In genomic region chr1:23416964-23417363, GRCh38 we compare ENCODE assay signal across 18 cellular contexts. TPM values are rescaled to one million over a fixed set of nuclear protein-coding genes. Genes with fewer than 3 reads are reported as not detected.
DNase-seq lines count a peak whose midpoint lies in the region; ATAC-seq, FAIRE-seq and TF ChIP-seq lines count a peak whose summit lies in the region.
"Had no signal": no experiment of that assay in that cellular context is flagged by ENCODE, and none has a peak within 500 bp of the region (broad histone marks: within the 10 kb centered on the region; RNA-seq: fewer than 3 reads in every experiment).

No MANE protein-coding gene starts in this region.

- H3K27me3 ChIP-seq in K562 (ENCODE audit: control insufficient read depth in 2 of 2, insufficient read depth in 2 of 2, low read length in 2 of 2): no peaks in the 10 kb centered on the region
- no peaks in the 10 kb centered on the region for H3K27me3 ChIP-seq in psoas muscle (ENCODE audit: insufficient read depth in 3 of 3, low read length in 2 of 3)
- H3K27me3 ChIP-seq in pancreas: no peaks in the 10 kb centered on the region

- TF ChIP-seq RAD21 in K562 (CRISPR knock-in tag; conservative IDR thresholded peaks at IDR 0.05 in 1 of 2, IDR thresholded peaks at IDR 0.05 in 1 of 2): no peak

- DNase-seq in RWPE1 (ENCODE audit: low spot score) (no peak), K562 (ENCODE audit: extremely low read depth in 1 of 4, low spot score in 3 of 4) (no peak), psoas muscle (no peak), pancreas (no peak), NCI-H510A treated with DMSO at 0.1 percent for 48 hours (lab: John Stamatoyannopoulos, UW) (no peak)
- DNase-seq: Calu3; CD4-positive, alpha-beta memory T cell; COR-L47; DND-41; H7; HFFc6 had no signal

- CTCF ChIA-PET in HEK293 (lab: Yijun Ruan, JAX) (interaction anchor here (1.4 to 2.3 kb wide), 2 partner anchors 13 to 123 kb away, joined by 6 to 10 read pairs; no protein-coding TSS in a partner anchor), RWPE1 (lab: Yijun Ruan, JAX) (no interaction called here), K562 (lab: Yijun Ruan, JAX; ENCODE audit: low intra/inter-chr PET ratio) (no interaction called here)

- no peaks in the 10 kb centered on the region for H3K79me2 ChIP-seq in K562 (ENCODE audit: control insufficient read depth, insufficient read depth, low read length)

- H3K4me1 ChIP-seq in HEK293 (ENCODE audit: control insufficient read depth, insufficient read depth, low read length) (no peaks in the 10 kb centered on the region; the same call in 1 of the 2 replicates), K562 (replicated peaks in 1 of 2; ENCODE audit: control insufficient read depth in 2 of 2, insufficient read depth in 2 of 2, low read length in 2 of 2) (peaks cover 10 to 17% of the 10 kb centered on the region in 2 experiments), psoas muscle (peaks cover 36% of the 10 kb centered on the region), pancreas (peaks cover 30 to 37% (median 34%) of the 10 kb centered on the region in 3 donors)

- WGBS in K562 (ENCODE audit: insufficient coverage, low coverage, missing lambda C conversion rate): 58% methylated on average over 4 of the region's 4 CpGs
- WGBS in psoas muscle, 3 donors: 80 to 88% (median 85%) methylated on average over 4 of the region's 4 CpGs
- WGBS in pancreas, 2 donors: 79 to 80% methylated on average over 4 of the region's 4 CpGs

- intact Hi-C loops in K562 (cut with micrococcal nuclease): no loop called here
- intact Hi-C loops in psoas muscle (cut with DNase I): no loop called here
- intact Hi-C loops in pancreas (cut with DNase I): no loop called here

- no peak overlapping the region; the same call in 1 of the 2 replicates for H3K4me2 ChIP-seq in K562 (ENCODE audit: insufficient read depth, low read length)

- ATAC-seq in K562 (no peak), psoas muscle (no peak), pancreas (no peak)
- ATAC-seq: HCT116 had no signal

- H3K27ac ChIP-seq in HEK293 (ENCODE audit: extremely low read depth, low read depth, low read length) (no peak overlapping the region), RWPE1 (peak overlapping the region; percentile 21), K562 (ENCODE audit: extremely low read depth, low read depth, low read length) (no peak overlapping the region), psoas muscle (peak overlapping the region; percentile 57), pancreas (peak overlapping the region in 1 of 4 donors; percentile 93)
- H3K27ac ChIP-seq: GM23248 had no signal

- H3K9me1 ChIP-seq in K562 (ENCODE audit: control insufficient read depth, insufficient read depth, low read length): peaks cover 3% of the 10 kb centered on the region

- no peak for TF ChIP-seq EP300 in K562 (IDR thresholded peaks at IDR 0.05; ENCODE audit: low read length)

- no peak overlapping the region for H3K9ac ChIP-seq in K562 (ENCODE audit: insufficient read depth in 1 of 2, low read depth in 2 of 2, low read length in 2 of 2)
- H3K9ac ChIP-seq: GM23248 had no signal

- no TSS peak for BruUV-seq in K562 (replicated peaks; lab: Mats Ljungman, UMichigan)

- no peak overlapping the region for H2AFZ ChIP-seq in K562 (ENCODE audit: low read depth, low read length)
- H2AFZ ChIP-seq: GM23248 had no signal

- TF ChIP-seq CTCF in HEK293 (tag by site-specific recombination; IDR thresholded peaks at IDR 0.05) (no peak), RWPE1 (conservative IDR thresholded peaks at IDR 0.05; ENCODE audit: low read depth) (no peak), K562 (IDR thresholded peaks at IDR 0.05 in 2 of 3, conservative IDR thresholded peaks at IDR 0.05 in 1 of 3; ENCODE audit: insufficient read depth in 2 of 3, low read depth in 1 of 3, low read length in 3 of 3) (no peak), psoas muscle (IDR thresholded peaks at IDR 0.05) (no peak), pancreas (IDR thresholded peaks at IDR 0.05) (no peak)

- FAIRE-seq in K562 (lab: Jason Lieb, UNC) (no peak), pancreas (lab: Jason Lieb, UNC) (no peak)
- FAIRE-seq: G401.6, GM12892, H1 had no signal

- H3K36me3 ChIP-seq in HEK293 (ENCODE audit: control insufficient read depth in 2 of 2, insufficient read depth in 1 of 2, low read length in 2 of 2) (no peaks in the 10 kb centered on the region), K562 (ENCODE audit: control insufficient read depth, insufficient read depth, low read length) (no peaks in the 10 kb centered on the region), psoas muscle (ENCODE audit: insufficient read depth in 1 of 2, low read depth in 1 of 2) (peaks cover 0 to 44% of the 10 kb centered on the region in 2 donors), pancreas (peaks cover 0 to 13% (median 0%) of the 10 kb centered on the region in 3 donors)

- POLR2A ChIA-PET in HEK293 (lab: Yijun Ruan, JAX) (interaction anchor here (0.6 to 1.5 kb wide), 2 partner anchors 13 to 99 kb away, joined by 3 to 4 read pairs; no protein-coding TSS in a partner anchor), RWPE1 (lab: Yijun Ruan, JAX; ENCODE audit: low non-redundant PET) (no interaction called here), K562 (lab: Yijun Ruan, JAX) (interaction anchor here (0.6 to 1.1 kb wide), 4 partner anchors 9 to 77 kb away, joined by 3 to 5 read pairs (median 4); no protein-coding TSS in a partner anchor)

- H4K20me1 ChIP-seq in K562 (replicated peaks; ENCODE audit: control insufficient read depth, insufficient read depth, low read length): no peaks in the 10 kb centered on the region

- H3K4me3 ChIP-seq in HEK293 (ENCODE audit: low read depth, low read length) (no peak overlapping the region), K562 (no peak overlapping the region), psoas muscle (no peak overlapping the region), pancreas (no peak overlapping the region)
- H3K4me3 ChIP-seq: GM23248 had no signal

- TF ChIP-seq POLR2A in K562 (conservative IDR thresholded peaks at IDR 0.05): no peak

- H3K9me3 ChIP-seq in HEK293 (ENCODE audit: control insufficient read depth, insufficient read depth, low read depth, low read length) (no peaks in the 10 kb centered on the region), K562 (replicated peaks; ENCODE audit: control insufficient read depth, insufficient read depth, low read depth, low read length) (no peaks in the 10 kb centered on the region), psoas muscle (no peaks in the 10 kb centered on the region), pancreas (no peaks in the 10 kb centered on the region)

- in situ Hi-C loops in K562 (cut with MboI): no loop called here

TF ChIP-seq in HEK293, 187 proteins besides CTCF, POLR2A, EP300 and RAD21 (continues in another document):
- TF ChIP-seq ZNF585B (tag by site-specific recombination; IDR thresholded peaks at IDR 0.05) (no peak), ZNF664 (tag by site-specific recombination; IDR thresholded peaks at IDR 0.05) (peak; percentile 95)

TF ChIP-seq in K562, 482 proteins besides CTCF, POLR2A, EP300 and RAD21 (continues in another document):
- TF ChIP-seq SMARCA5 (IDR thresholded peaks at IDR 0.05): 0 out of 2 replicates have a peak, but pooled peaks have one; percentile 31

RNA-seq across cellular contexts. Expression of gene TCEA3, which starts 7.6 kb away (rescaled TPM):
- total RNA-seq in K562 (2011; cell fraction: chromatin; rRNA removed; ENCODE audit: low replicate concordance): 0.86 and 1.4 TPM in 2 replicates
- total RNA-seq in K562 (2011; cell fraction: nucleolus; rRNA removed): 0.67 and 1.4 TPM in 2 replicates
- 0.66 and 0.84 TPM in 2 replicates for total RNA-seq in K562 (2011; cell fraction: nucleoplasm; rRNA removed)
- total RNA-seq in K562 (2014; rRNA removed): 0.33 and 0.54 TPM in 2 replicates
- total RNA-seq in K562 (2014; rRNA removed; fragmentation: Illumina TruSeq; extraction: Trizol): 0.45 and 0.51 TPM in 2 replicates
- total RNA-seq in K562 (2015; rRNA removed; fragmentation: Illumina TruSeq; extraction: Trizol): 0.34 and 0.36 TPM in 2 replicates
- total RNA-seq in K562 (2021): 0.49 and 0.55 TPM in 2 replicates
- 0.34 and 0.54 TPM in 2 replicates for polyA plus RNA-seq in K562 (2011; rRNA removed)
- 0.19 and 0.45 TPM in 2 replicates for polyA plus RNA-seq in K562 (2011; cell fraction: cytosol; rRNA removed)
- 0.81 and 0.90 TPM in 2 replicates for polyA plus RNA-seq in K562 (2011; cell fraction: nucleus; rRNA removed)
- polyA plus RNA-seq in K562 (2012): 0.49 and 0.76 TPM in 2 replicates
- polyA plus RNA-seq in K562 (2014; fragmentation: Illumina TruSeq; extraction: Trizol): 0.16 and 0.66 TPM in 2 replicates
- under 1 TPM; 0.03 to 0.10 TPM for polyA plus RNA-seq in K562 (2014; fragmentation: Nextera tagmentation; extraction: Ambion mirVana)
- polyA plus RNA-seq in K562 (2014; rRNA removed): 0.13 and 0.80 TPM in 2 replicates
- 0.25 and 0.27 TPM in 2 replicates for polyA minus RNA-seq in K562 (2011; rRNA and poly(A)+ RNA removed)
- polyA minus RNA-seq in K562 (2011; cell fraction: cytosol; rRNA and poly(A)+ RNA removed): not detected in 2 replicates
- polyA minus RNA-seq in K562 (2011; cell fraction: nucleus; rRNA and poly(A)+ RNA removed): 0.27 and 0.56 TPM in 2 replicates
- total RNA-seq in psoas muscle: 100 to 1,000 TPM; 140 to 200 (median 170) TPM
- 100 to 1,000 TPM in 2 of 3 donors, 10 to 100 TPM in 1; 70.2 to 301 (median 195) TPM for polyA plus RNA-seq in psoas muscle
- 100 to 1,000 TPM in 4 of 6 donors, 10 to 100 TPM in 2; 70.8 to 129 (median 116) TPM for total RNA-seq in pancreas
- polyA plus RNA-seq in pancreas: 100 to 1,000 TPM in 1 of 2 donors, 10 to 100 TPM in 1; 74.2 to 143 TPM
- total RNA-seq: A172, H1 had no signal

RNA-seq across cellular contexts. Expression of gene ZNF436, which starts 47.3 kb away (rescaled TPM):
- 10.7 and 18.5 TPM in 2 replicates for total RNA-seq in K562 (2011; cell fraction: chromatin; rRNA removed; ENCODE audit: low replicate concordance)
- 8.7 and 9.7 TPM in 2 replicates for total RNA-seq in K562 (2011; cell fraction: nucleolus; rRNA removed)
- total RNA-seq in K562 (2011; cell fraction: nucleoplasm; rRNA removed): 11.4 and 13.0 TPM in 2 replicates
- total RNA-seq in K562 (2014; rRNA removed) (6.2 and 7.0 TPM in 2 replicates), K562 (2014; rRNA removed; fragmentation: Illumina TruSeq; extraction: Trizol) (8.3 and 9.4 TPM in 2 replicates), K562 (2015; rRNA removed; fragmentation: Illumina TruSeq; extraction: Trizol) (11.3 and 11.9 TPM in 2 replicates), K562 (2021) (6.9 and 7.4 TPM in 2 replicates), psoas muscle (10 to 100 TPM in 1 of 4 donors, 1 to 10 TPM in 3; 6.8 to 11.5 (median 8.6) TPM), pancreas (10 to 100 TPM in 1 of 6 donors, 1 to 10 TPM in 5; 3.7 to 11.8 (median 4.5) TPM)
- polyA plus RNA-seq in K562 (2011; rRNA removed) (8.0 and 9.7 TPM in 2 replicates), K562 (2014; fragmentation: Illumina TruSeq; extraction: Trizol) (6.8 and 7.3 TPM in 2 replicates), K562 (2014; fragmentation: Nextera tagmentation; extraction: Ambion mirVana) (1 to 10 TPM; 2.1 to 3.3 TPM), K562 (2014; rRNA removed) (3.8 and 4.5 TPM in 2 replicates), psoas muscle (1 to 10 TPM; 2.2 to 7.2 (median 3.1) TPM), pancreas (1 to 10 TPM; 2.1 to 3.9 TPM)
- polyA plus RNA-seq in K562 (2011; cell fraction: cytosol; rRNA removed): 2.4 and 6.8 TPM in 2 replicates
- 9.0 and 14.4 TPM in 2 replicates for polyA plus RNA-seq in K562 (2011; cell fraction: nucleus; rRNA removed)
- polyA plus RNA-seq in K562 (2012): 4.6 and 5.2 TPM in 2 replicates
- 18.1 and 28.7 TPM in 2 replicates for polyA minus RNA-seq in K562 (2011; rRNA and poly(A)+ RNA removed)
- polyA minus RNA-seq in K562 (2011; cell fraction: cytosol; rRNA and poly(A)+ RNA removed): 7.3 and 7.8 TPM in 2 replicates
- 7.9 and 17.7 TPM in 2 replicates for polyA minus RNA-seq in K562 (2011; cell fraction: nucleus; rRNA and poly(A)+ RNA removed)

Comparison
In these comparisons a context has a peak if more than half of its experiments do, and no peak if none do; other contexts are left out.
1. H3K27ac ChIP-seq: peak in RWPE1 (single experiment) and psoas muscle (single experiment); none in HEK293 (single experiment) and K562 (single experiment).
2. RNA of gene TCEA3, which starts 7.6 kb away (total RNA-seq): 140 to 200 TPM in psoas muscle and 70.8 to 129 TPM in pancreas; 0.33 to 1.4 TPM in K562; every median in the first group is over 10 times any median in the second.